ENCODE assay signal across 1 cellular context in the genomic region with DNA sequence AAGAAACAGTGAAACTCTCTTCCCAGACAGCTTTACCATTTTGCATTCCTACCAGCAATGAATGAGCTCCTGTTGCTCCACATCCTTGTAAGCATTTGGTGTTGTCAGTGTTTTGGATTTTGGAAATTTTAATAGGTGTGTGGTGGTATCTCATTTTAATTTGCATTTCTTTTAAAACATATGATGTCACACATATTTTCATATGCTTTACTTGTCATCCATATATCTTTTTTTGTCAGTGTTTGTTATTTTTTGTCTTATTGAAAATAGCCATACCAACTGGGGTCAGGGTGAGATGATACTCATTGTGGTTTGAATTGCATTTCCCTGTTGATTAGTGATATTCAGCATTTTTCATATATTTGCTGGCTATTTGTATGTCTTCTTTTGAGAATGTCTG.
TF ChIP-seq lines count a peak whose summit lies in the region.

No MANE protein-coding gene starts in this region.

TF ChIP-seq in HepG2, 621 proteins besides CTCF, POLR2A, EP300 and RAD21 (continued from another document):
- TF ChIP-seq, protein P1, sequence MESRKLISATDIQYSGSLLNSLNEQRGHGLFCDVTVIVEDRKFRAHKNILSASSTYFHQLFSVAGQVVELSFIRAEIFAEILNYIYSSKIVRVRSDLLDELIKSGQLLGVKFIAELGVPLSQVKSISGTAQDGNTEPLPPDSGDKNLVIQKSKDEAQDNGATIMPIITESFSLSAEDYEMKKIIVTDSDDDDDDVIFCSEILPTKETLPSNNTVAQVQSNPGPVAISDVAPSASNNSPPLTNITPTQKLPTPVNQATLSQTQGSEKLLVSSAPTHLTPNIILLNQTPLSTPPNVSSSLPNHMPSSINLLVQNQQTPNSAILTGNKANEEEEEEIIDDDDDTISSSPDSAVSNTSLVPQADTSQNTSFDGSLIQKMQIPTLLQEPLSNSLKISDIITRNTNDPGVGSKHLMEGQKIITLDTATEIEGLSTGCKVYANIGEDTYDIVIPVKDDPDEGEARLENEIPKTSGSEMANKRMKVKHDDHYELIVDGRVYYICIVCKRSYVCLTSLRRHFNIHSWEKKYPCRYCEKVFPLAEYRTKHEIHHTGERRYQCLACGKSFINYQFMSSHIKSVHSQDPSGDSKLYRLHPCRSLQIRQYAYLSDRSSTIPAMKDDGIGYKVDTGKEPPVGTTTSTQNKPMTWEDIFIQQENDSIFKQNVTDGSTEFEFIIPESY (CRISPR knock-in tag; IDR thresholded peaks at IDR 0.05): no peak
- TF ChIP-seq NPAS2 (CRISPR knock-in tag; IDR thresholded peaks at IDR 0.05; ENCODE audit: borderline replicate concordance) (no peak), ZNF703 (CRISPR knock-in tag; IDR thresholded peaks at IDR 0.05; ENCODE audit: borderline replicate concordance) (no peak), NFRKB (IDR thresholded peaks at IDR 0.05) (no peak), CREB1 (IDR thresholded peaks at IDR 0.05) (peak; percentile 71), CREB1 (CRISPR knock-in tag; IDR thresholded peaks at IDR 0.05) (no peak), NR2F6 (IDR thresholded peaks at IDR 0.05) (no peak), NR2F6 (CRISPR knock-in tag; IDR thresholded peaks at IDR 0.05) (no peak)
- TF ChIP-seq, protein P2, sequence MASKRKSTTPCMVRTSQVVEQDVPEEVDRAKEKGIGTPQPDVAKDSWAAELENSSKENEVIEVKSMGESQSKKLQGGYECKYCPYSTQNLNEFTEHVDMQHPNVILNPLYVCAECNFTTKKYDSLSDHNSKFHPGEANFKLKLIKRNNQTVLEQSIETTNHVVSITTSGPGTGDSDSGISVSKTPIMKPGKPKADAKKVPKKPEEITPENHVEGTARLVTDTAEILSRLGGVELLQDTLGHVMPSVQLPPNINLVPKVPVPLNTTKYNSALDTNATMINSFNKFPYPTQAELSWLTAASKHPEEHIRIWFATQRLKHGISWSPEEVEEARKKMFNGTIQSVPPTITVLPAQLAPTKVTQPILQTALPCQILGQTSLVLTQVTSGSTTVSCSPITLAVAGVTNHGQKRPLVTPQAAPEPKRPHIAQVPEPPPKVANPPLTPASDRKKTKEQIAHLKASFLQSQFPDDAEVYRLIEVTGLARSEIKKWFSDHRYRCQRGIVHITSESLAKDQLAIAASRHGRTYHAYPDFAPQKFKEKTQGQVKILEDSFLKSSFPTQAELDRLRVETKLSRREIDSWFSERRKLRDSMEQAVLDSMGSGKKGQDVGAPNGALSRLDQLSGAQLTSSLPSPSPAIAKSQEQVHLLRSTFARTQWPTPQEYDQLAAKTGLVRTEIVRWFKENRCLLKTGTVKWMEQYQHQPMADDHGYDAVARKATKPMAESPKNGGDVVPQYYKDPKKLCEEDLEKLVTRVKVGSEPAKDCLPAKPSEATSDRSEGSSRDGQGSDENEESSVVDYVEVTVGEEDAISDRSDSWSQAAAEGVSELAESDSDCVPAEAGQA (IDR thresholded peaks at IDR 0.05; ENCODE audit: low read depth): no peak
- TF ChIP-seq, protein P2 (CRISPR knock-in tag; IDR thresholded peaks at IDR 0.05; ENCODE audit: borderline replicate concordance): no peak
- TF ChIP-seq, protein P3, sequence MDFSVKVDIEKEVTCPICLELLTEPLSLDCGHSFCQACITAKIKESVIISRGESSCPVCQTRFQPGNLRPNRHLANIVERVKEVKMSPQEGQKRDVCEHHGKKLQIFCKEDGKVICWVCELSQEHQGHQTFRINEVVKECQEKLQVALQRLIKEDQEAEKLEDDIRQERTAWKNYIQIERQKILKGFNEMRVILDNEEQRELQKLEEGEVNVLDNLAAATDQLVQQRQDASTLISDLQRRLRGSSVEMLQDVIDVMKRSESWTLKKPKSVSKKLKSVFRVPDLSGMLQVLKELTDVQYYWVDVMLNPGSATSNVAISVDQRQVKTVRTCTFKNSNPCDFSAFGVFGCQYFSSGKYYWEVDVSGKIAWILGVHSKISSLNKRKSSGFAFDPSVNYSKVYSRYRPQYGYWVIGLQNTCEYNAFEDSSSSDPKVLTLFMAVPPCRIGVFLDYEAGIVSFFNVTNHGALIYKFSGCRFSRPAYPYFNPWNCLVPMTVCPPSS (IDR thresholded peaks at IDR 0.05): no peak
TF ChIP-seq in HepG2: peak in this region for 2.
